20 cellular contexts compared by ENCODE assay signal in the genomic region with DNA sequence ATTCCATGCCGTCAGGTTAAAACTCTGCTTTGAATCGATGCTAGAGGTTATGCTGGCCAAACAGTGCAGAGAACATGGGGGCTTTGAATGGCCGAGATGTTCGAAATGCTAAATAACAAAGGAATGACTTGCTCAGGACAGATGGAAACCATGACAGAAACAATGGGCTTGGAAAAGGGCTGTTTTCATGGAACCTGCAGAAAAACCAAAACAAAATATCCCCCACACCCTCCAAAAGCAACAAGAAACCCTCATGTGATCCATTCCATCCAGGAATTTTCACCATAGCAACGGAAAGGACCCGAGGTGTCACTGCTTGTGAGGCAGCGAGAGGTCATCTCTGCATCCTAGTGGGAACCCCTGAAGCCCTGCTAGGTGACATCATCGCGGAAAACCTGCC. TPM values are rescaled to one million over a fixed set of nuclear protein-coding genes. Genes with fewer than 3 reads are reported as not detected.
DNase-seq lines count a peak whose midpoint lies in the region; ATAC-seq and TF ChIP-seq lines count a peak whose summit lies in the region.
"Had no signal": no experiment of that assay in that cellular context is flagged by ENCODE, and none has a peak within 500 bp of the region (broad histone marks: within the 10 kb centered on the region; RNA-seq: fewer than 3 reads in every experiment).

No MANE protein-coding gene starts in this region.

- no peak overlapping the region for H3K56ac ChIP-seq in H9 (ENCODE audit: insufficient read length, low read depth, low read length)

- H3K9me3 ChIP-seq in H9 (ENCODE audit: control insufficient read depth, low read depth, low read length) (no peaks in the 10 kb centered on the region), iPS-18a (ENCODE audit: control insufficient read depth, low read depth, low read length) (no peaks in the 10 kb centered on the region), psoas muscle (no peaks in the 10 kb centered on the region)
- H3K9me3 ChIP-seq: BE2C had no signal

- no peak overlapping the region for H3K4me2 ChIP-seq in H9 (ENCODE audit: insufficient read depth, insufficient read length, low read length)

- H3K36me3 ChIP-seq in iPS-18a (ENCODE audit: control insufficient read depth, low read depth, low read length) (peaks cover 34% of the 10 kb centered on the region), psoas muscle (ENCODE audit: insufficient read depth in 1 of 2, low read depth in 1 of 2) (peaks cover 0 to 62% of the 10 kb centered on the region in 2 donors)
- H3K36me3 ChIP-seq: BE2C had no signal

- no peak overlapping the region for H2BK12ac ChIP-seq in H9 (ENCODE audit: insufficient read length, low read depth, low read length)

- no peak overlapping the region for H4K8ac ChIP-seq in H9 (replicated peaks; ENCODE audit: insufficient read length, low read depth, low read length)

- no peak overlapping the region for H3T11ph ChIP-seq in H9 (ENCODE audit: low read length)

- H3K27me3 ChIP-seq in H9 (ENCODE audit: insufficient read depth, low read length) (no peaks in the 10 kb centered on the region), iPS-18a (ENCODE audit: control insufficient read depth, insufficient read depth, low read length) (no peaks in the 10 kb centered on the region), psoas muscle (ENCODE audit: insufficient read depth in 3 of 3, low read length in 2 of 3) (no peaks in the 10 kb centered on the region)
- H3K27me3 ChIP-seq: BE2C had no signal

- TF ChIP-seq CTCF in H9 (conservative IDR thresholded peaks at IDR 0.05): no peak
- TF ChIP-seq CTCF in brain (conservative IDR thresholded peaks at IDR 0.05): no peak
- no peak for TF ChIP-seq CTCF in psoas muscle (IDR thresholded peaks at IDR 0.05)

- no peak overlapping the region for H3K14ac ChIP-seq in H9 (ENCODE audit: insufficient read depth, low read length)

- H3K27ac Mint-ChIP-seq in H9: peak overlapping the region; percentile 98 to 100 (median 100)
- H3K27ac Mint-ChIP-seq in brain: peak overlapping the region; percentile 22 to 99 (median 98)
- H3K27ac Mint-ChIP-seq: CD4-positive, CD25-positive, alpha-beta regulatory T cell had no signal

- H3K27me3 Mint-ChIP-seq in H9 (ENCODE audit: low read depth) (no peaks in the 10 kb centered on the region; the same call in 1 of the 2 replicates), brain (peaks cover 6% of the 10 kb centered on the region)
- H3K27me3 Mint-ChIP-seq: CD4-positive, CD25-positive, alpha-beta regulatory T cell had no signal

- no peaks in the 10 kb centered on the region for H3K79me2 ChIP-seq in H9 (ENCODE audit: insufficient read depth, low read length)

- peaks cover 39 to 69% (median 45%) of the 10 kb centered on the region in 3 experiments; a peak in 6 of 7 replicates for H3K36me3 Mint-ChIP-seq in H9 (ENCODE audit: insufficient read depth in 1 of 3, low read depth in 3 of 3)
- peaks cover 54% of the 10 kb centered on the region for H3K36me3 Mint-ChIP-seq in brain
- H3K36me3 Mint-ChIP-seq: CD4-positive, CD25-positive, alpha-beta regulatory T cell had no signal

- no peak overlapping the region for H2AK5ac ChIP-seq in H9 (ENCODE audit: insufficient read length, low read length)

- no peak overlapping the region for H3K23ac ChIP-seq in H9 (ENCODE audit: insufficient read length, low read depth, low read length)

- no peak overlapping the region for H3K9ac ChIP-seq in H9 (ENCODE audit: extremely low read depth, insufficient read length, low read length)
- H3K9ac ChIP-seq in iPS-18a (ENCODE audit: low read length): no peak overlapping the region

- H3K4me1 ChIP-seq in H9 (ENCODE audit: insufficient read depth, low read length): peaks cover 28% of the 10 kb centered on the region
- H3K4me1 ChIP-seq in iPS-18a (ENCODE audit: control insufficient read depth, low read depth, low read length): peaks cover 64% of the 10 kb centered on the region
- H3K4me1 ChIP-seq in psoas muscle: peaks cover 20% of the 10 kb centered on the region
- H3K4me1 ChIP-seq: BE2C had no signal

- H3K23me2 ChIP-seq in H9 (ENCODE audit: insufficient read length, low read depth, low read length, poor library complexity, severe bottlenecking): no peaks in the 10 kb centered on the region

- H3K18ac ChIP-seq in H9 (ENCODE audit: insufficient read length, low read depth, low read length): no peak overlapping the region

- H2BK5ac ChIP-seq in H9 (ENCODE audit: insufficient read length, low read length): no peak overlapping the region

- H3K4me1 Mint-ChIP-seq in H9 (peaks cover 85 to 91% of the 10 kb centered on the region in 2 experiments), brain (peaks cover 88% of the 10 kb centered on the region)
- H3K4me1 Mint-ChIP-seq: CD4-positive, CD25-positive, alpha-beta regulatory T cell had no signal

- no peaks in the 10 kb centered on the region for H3K79me1 ChIP-seq in H9 (ENCODE audit: insufficient read depth, low read depth, low read length, poor library complexity, severe bottlenecking)

- H2BK20ac ChIP-seq in H9 (ENCODE audit: low read depth, low read length, poor library complexity, severe bottlenecking): no peak overlapping the region

- H3K27ac ChIP-seq in H9 (ENCODE audit: insufficient read length, low read depth, low read length) (no peak overlapping the region), iPS-18a (ENCODE audit: low read length) (peak overlapping the region; percentile 12), psoas muscle (peak overlapping the region; percentile 10)

- intact Hi-C loops in psoas muscle (cut with DNase I): no loop called here

- ATAC-seq in psoas muscle (no peak), GM21737 (IDR thresholded peaks at IDR 0.05; ENCODE audit: unreplicated experiment) (no peak)
- ATAC-seq: HCT116, K562 had no signal

- H2AFZ ChIP-seq in H9 (ENCODE audit: low read length): no peak overlapping the region

- no peaks in the 10 kb centered on the region for H4K20me1 ChIP-seq in H9 (ENCODE audit: control insufficient read depth, insufficient read depth, insufficient read length)

- no peak overlapping the region for H2BK120ac ChIP-seq in H9 (ENCODE audit: low read depth, low read length, poor library complexity, severe bottlenecking)

- H3K4me3 ChIP-seq in iPS-18a (ENCODE audit: low read length) (no peak overlapping the region), psoas muscle (no peak overlapping the region)
- H3K4me3 ChIP-seq: K562 had no signal

- H3K9me3 Mint-ChIP-seq in H9: no peaks in the 10 kb centered on the region
- H3K9me3 Mint-ChIP-seq in brain: peaks cover 0 to 3% (median 0%) of the 10 kb centered on the region in 5 experiments
- H3K9me3 Mint-ChIP-seq: CD4-positive, CD25-positive, alpha-beta regulatory T cell had no signal

- no peak overlapping the region for H4K91ac ChIP-seq in H9 (ENCODE audit: insufficient read length, low read depth, low read length)

- no peak overlapping the region for H3K4ac ChIP-seq in H9 (ENCODE audit: low read depth, low read length)

- DNase-seq in H9 (no peak), psoas muscle (no peak), NCI-H1105 (lab: John Stamatoyannopoulos, UW) (no peak), hypothalamus (lab: John Stamatoyannopoulos, UW) (no peak)
- DNase-seq: BE2C; CD4-positive, CD25-positive, alpha-beta regulatory T cell; COR-L47; DMS 273 treated with DMSO at 0.1 percent for 48 hours; NCI-H1417; NCI-H187 treated with DMSO at 0.1 percent for 48 hours; NCI-H2227 treated with DMSO at 0.1 percent for 48 hours; NCI-H510A treated with DMSO at 0.1 percent for 48 hours; NCI-H82; OCI-M1; Right ventricle myocardium superior had no signal

- no CpG with 5 or more reads among the region's 9 CpGs for WGBS in H9 (ENCODE audit: extremely low coverage, insufficient read length, low lambda C conversion rate)
- 90 to 95% (median 91%) methylated on average over 9 of the region's 9 CpGs for WGBS in psoas muscle, 3 donors

- H3K4me3 Mint-ChIP-seq in H9 (peak overlapping the region in 1 of 2 experiments; percentile 21; a peak in 2 of 5 replicates), brain (peak overlapping the region in 4 of 5 experiments; percentile 18 to 84 (median 82))
- H3K4me3 Mint-ChIP-seq: CD4-positive, CD25-positive, alpha-beta regulatory T cell had no signal

- no peak overlapping the region for H2BK15ac ChIP-seq in H9 (ENCODE audit: low read depth, low read length)

- H4K5ac ChIP-seq in H9 (ENCODE audit: insufficient read length, low read depth, low read length): no peak overlapping the region

RNA-seq across cellular contexts. Expression of a gene that starts 25.5 kb away (rescaled TPM):
- 137 and 138 TPM in 2 replicates for total RNA-seq in H9 (2021)
- 351 TPM for polyA plus RNA-seq in brain (ENCODE audit: insufficient read depth, low read depth, low replicate concordance)
- total RNA-seq in psoas muscle: 100 to 1,000 TPM in 3 of 4 donors, 10 to 100 TPM in 1; 38.5 to 124 (median 109) TPM
- 10 to 100 TPM; 25.3 to 55.7 (median 50.9) TPM for polyA plus RNA-seq in psoas muscle
